In the genomic region with DNA sequence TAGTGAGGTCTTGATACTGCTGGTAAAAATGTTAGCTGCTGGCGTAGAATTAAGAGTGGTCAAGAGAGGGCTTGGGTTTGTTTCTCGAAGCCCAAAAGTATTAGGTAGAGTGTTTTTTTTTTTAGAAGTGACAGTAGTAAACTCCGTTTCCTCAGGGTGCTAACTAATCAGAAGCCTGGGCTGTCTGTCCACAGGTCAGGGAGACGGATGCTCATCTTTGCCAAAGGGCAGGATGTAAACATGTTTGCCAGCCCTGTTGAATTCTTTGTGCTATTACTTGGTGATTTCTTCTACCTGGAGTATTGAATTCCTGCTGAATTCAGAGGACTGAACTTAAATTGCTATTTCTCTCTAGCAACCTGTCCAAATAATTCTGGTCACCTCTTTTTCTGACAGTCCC, we compare ENCODE assay signal across 1 cellular context.
TF ChIP-seq lines count a peak whose summit lies in the region.

No MANE protein-coding gene starts in this region.

TF ChIP-seq in GM23338, 12 proteins besides CTCF, POLR2A, EP300 and RAD21 (continued from another document):
- TF ChIP-seq, protein P1, sequence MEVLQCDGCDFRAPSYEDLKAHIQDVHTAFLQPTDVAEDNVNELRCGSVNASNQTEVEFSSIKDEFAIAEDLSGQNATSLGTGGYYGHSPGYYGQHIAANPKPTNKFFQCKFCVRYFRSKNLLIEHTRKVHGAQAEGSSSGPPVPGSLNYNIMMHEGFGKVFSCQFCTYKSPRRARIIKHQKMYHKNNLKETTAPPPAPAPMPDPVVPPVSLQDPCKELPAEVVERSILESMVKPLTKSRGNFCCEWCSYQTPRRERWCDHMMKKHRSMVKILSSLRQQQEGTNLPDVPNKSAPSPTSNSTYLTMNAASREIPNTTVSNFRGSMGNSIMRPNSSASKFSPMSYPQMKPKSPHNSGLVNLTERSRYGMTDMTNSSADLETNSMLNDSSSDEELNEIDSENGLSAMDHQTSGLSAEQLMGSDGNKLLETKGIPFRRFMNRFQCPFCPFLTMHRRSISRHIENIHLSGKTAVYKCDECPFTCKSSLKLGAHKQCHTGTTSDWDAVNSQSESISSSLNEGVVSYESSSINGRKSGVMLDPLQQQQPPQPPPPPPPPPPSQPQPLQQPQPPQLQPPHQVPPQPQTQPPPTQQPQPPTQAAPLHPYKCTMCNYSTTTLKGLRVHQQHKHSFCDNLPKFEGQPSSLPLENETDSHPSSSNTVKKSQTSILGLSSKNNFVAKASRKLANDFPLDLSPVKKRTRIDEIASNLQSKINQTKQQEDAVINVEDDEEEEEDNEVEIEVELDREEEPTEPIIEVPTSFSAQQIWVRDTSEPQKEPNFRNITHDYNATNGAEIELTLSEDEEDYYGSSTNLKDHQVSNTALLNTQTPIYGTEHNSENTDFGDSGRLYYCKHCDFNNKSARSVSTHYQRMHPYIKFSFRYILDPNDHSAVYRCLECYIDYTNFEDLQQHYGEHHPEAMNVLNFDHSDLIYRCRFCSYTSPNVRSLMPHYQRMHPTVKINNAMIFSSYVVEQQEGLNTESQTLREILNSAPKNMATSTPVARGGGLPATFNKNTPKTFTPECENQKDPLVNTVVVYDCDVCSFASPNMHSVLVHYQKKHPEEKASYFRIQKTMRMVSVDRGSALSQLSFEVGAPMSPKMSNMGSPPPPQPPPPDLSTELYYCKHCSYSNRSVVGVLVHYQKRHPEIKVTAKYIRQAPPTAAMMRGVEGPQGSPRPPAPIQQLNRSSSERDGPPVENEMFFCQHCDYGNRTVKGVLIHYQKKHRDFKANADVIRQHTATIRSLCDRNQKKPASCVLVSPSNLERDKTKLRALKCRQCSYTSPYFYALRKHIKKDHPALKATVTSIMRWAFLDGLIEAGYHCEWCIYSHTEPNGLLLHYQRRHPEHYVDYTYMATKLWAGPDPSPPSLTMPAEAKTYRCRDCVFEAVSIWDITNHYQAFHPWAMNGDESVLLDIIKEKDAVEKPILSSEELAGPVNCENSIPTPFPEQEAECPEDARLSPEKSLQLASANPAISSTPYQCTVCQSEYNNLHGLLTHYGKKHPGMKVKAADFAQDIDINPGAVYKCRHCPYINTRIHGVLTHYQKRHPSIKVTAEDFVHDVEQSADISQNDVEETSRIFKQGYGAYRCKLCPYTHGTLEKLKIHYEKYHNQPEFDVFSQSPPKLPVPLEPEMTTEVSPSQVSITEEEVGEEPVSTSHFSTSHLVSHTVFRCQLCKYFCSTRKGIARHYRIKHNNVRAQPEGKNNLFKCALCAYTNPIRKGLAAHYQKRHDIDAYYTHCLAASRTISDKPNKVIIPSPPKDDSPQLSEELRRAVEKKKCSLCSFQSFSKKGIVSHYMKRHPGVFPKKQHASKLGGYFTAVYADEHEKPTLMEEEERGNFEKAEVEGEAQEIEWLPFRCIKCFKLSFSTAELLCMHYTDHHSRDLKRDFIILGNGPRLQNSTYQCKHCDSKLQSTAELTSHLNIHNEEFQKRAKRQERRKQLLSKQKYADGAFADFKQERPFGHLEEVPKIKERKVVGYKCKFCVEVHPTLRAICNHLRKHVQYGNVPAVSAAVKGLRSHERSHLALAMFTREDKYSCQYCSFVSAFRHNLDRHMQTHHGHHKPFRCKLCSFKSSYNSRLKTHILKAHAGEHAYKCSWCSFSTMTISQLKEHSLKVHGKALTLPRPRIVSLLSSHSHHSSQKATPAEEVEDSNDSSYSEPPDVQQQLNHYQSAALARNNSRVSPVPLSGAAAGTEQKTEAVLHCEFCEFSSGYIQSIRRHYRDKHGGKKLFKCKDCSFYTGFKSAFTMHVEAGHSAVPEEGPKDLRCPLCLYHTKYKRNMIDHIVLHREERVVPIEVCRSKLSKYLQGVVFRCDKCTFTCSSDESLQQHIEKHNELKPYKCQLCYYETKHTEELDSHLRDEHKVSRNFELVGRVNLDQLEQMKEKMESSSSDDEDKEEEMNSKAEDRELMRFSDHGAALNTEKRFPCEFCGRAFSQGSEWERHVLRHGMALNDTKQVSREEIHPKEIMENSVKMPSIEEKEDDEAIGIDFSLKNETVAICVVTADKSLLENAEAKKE (CRISPR knock-in tag; IDR thresholded peaks at IDR 0.05): no peak
- TF ChIP-seq EZH2phosphoT487 (IDR thresholded peaks at IDR 0.05; ENCODE audit: unreplicated experiment) (no peak), ZNF331 (CRISPR knock-in tag; IDR thresholded peaks at IDR 0.05; ENCODE audit: low read depth) (no peak), ZNF114 (CRISPR knock-in tag; IDR thresholded peaks at IDR 0.05) (no peak), JUNB (IDR thresholded peaks at IDR 0.05; ENCODE audit: unreplicated experiment) (no peak), EZH2 (IDR thresholded peaks at IDR 0.05; ENCODE audit: low read depth, unreplicated experiment) (no peak), NANOG (IDR thresholded peaks at IDR 0.05; ENCODE audit: borderline replicate concordance) (no peak), STAT1 (IDR thresholded peaks at IDR 0.05; ENCODE audit: unreplicated experiment) (no peak)
- TF ChIP-seq, protein P2, sequence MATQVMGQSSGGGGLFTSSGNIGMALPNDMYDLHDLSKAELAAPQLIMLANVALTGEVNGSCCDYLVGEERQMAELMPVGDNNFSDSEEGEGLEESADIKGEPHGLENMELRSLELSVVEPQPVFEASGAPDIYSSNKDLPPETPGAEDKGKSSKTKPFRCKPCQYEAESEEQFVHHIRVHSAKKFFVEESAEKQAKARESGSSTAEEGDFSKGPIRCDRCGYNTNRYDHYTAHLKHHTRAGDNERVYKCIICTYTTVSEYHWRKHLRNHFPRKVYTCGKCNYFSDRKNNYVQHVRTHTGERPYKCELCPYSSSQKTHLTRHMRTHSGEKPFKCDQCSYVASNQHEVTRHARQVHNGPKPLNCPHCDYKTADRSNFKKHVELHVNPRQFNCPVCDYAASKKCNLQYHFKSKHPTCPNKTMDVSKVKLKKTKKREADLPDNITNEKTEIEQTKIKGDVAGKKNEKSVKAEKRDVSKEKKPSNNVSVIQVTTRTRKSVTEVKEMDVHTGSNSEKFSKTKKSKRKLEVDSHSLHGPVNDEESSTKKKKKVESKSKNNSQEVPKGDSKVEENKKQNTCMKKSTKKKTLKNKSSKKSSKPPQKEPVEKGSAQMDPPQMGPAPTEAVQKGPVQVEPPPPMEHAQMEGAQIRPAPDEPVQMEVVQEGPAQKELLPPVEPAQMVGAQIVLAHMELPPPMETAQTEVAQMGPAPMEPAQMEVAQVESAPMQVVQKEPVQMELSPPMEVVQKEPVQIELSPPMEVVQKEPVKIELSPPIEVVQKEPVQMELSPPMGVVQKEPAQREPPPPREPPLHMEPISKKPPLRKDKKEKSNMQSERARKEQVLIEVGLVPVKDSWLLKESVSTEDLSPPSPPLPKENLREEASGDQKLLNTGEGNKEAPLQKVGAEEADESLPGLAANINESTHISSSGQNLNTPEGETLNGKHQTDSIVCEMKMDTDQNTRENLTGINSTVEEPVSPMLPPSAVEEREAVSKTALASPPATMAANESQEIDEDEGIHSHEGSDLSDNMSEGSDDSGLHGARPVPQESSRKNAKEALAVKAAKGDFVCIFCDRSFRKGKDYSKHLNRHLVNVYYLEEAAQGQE (IDR thresholded peaks at IDR 0.05; ENCODE audit: unreplicated experiment): no peak
